1 cellular context compared by ENCODE assay signal in the genomic region with DNA sequence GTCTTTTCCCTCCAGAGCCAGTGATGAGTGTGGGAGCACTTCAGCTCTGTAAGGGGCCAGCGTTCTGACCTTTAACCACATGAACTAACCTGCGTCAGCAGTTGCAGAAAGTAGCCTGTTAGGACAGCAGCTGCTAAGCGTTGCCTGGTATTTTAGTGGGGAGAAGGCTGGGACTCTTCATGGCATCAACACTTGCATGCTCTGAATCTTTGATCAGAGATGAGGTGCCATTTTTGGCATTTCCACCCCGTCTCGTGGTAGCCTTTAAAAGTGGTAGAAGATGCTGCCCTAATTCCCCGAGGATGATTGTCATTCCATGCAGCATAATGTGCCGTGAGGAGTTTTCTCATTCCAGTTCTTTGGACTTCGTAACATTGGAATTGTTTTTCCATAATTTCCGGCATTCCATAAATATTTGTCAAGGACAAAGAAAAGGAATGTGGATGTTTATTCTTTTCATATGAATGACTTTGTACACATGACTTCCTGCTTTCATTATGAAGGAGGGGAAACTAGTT.
A peak's percentile ranks its signal among the peaks of the same experiment; 100 is the strongest.
TF ChIP-seq lines count a peak whose summit lies in the region.

No MANE protein-coding gene starts in this region.

TF ChIP-seq in GM12878, 131 proteins besides CTCF, POLR2A, EP300 and RAD21 (continued from another document):
- TF ChIP-seq, protein P1, sequence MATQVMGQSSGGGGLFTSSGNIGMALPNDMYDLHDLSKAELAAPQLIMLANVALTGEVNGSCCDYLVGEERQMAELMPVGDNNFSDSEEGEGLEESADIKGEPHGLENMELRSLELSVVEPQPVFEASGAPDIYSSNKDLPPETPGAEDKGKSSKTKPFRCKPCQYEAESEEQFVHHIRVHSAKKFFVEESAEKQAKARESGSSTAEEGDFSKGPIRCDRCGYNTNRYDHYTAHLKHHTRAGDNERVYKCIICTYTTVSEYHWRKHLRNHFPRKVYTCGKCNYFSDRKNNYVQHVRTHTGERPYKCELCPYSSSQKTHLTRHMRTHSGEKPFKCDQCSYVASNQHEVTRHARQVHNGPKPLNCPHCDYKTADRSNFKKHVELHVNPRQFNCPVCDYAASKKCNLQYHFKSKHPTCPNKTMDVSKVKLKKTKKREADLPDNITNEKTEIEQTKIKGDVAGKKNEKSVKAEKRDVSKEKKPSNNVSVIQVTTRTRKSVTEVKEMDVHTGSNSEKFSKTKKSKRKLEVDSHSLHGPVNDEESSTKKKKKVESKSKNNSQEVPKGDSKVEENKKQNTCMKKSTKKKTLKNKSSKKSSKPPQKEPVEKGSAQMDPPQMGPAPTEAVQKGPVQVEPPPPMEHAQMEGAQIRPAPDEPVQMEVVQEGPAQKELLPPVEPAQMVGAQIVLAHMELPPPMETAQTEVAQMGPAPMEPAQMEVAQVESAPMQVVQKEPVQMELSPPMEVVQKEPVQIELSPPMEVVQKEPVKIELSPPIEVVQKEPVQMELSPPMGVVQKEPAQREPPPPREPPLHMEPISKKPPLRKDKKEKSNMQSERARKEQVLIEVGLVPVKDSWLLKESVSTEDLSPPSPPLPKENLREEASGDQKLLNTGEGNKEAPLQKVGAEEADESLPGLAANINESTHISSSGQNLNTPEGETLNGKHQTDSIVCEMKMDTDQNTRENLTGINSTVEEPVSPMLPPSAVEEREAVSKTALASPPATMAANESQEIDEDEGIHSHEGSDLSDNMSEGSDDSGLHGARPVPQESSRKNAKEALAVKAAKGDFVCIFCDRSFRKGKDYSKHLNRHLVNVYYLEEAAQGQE (IDR thresholded peaks at IDR 0.05; ENCODE audit: low read depth, low read length): no peak
- TF ChIP-seq ZNF207 (IDR thresholded peaks at IDR 0.05; ENCODE audit: borderline replicate concordance): no peak
- no peak for TF ChIP-seq ZSCAN29 (IDR thresholded peaks at IDR 0.05)
- TF ChIP-seq ZNF24 (IDR thresholded peaks at IDR 0.05): no peak
- no peak for TF ChIP-seq TBL1XR1 (IDR thresholded peaks at IDR 0.05; ENCODE audit: low read depth, low read length)
- TF ChIP-seq ATF7 (IDR thresholded peaks at IDR 0.05; ENCODE audit: low read depth): no peak
- TF ChIP-seq BACH1 (IDR thresholded peaks at IDR 0.05; ENCODE audit: borderline replicate concordance): no peak
- TF ChIP-seq IKZF1 (conservative IDR thresholded peaks at IDR 0.05): peak; percentile 43; the same call in 1 of the 2 replicates
- TF ChIP-seq IKZF2 (IDR thresholded peaks at IDR 0.05): peak; percentile 54 to 56; a peak in 3 of 4 replicates
- no peak for TF ChIP-seq HDAC2 (IDR thresholded peaks at IDR 0.05)
- TF ChIP-seq EED (IDR thresholded peaks at IDR 0.05; ENCODE audit: low read depth): peak; percentile 20; the same call in 1 of the 2 replicates
TF ChIP-seq in GM12878: peak in this region for 4.
